ENCODE assay signal across 7 cellular contexts in the genomic region with DNA sequence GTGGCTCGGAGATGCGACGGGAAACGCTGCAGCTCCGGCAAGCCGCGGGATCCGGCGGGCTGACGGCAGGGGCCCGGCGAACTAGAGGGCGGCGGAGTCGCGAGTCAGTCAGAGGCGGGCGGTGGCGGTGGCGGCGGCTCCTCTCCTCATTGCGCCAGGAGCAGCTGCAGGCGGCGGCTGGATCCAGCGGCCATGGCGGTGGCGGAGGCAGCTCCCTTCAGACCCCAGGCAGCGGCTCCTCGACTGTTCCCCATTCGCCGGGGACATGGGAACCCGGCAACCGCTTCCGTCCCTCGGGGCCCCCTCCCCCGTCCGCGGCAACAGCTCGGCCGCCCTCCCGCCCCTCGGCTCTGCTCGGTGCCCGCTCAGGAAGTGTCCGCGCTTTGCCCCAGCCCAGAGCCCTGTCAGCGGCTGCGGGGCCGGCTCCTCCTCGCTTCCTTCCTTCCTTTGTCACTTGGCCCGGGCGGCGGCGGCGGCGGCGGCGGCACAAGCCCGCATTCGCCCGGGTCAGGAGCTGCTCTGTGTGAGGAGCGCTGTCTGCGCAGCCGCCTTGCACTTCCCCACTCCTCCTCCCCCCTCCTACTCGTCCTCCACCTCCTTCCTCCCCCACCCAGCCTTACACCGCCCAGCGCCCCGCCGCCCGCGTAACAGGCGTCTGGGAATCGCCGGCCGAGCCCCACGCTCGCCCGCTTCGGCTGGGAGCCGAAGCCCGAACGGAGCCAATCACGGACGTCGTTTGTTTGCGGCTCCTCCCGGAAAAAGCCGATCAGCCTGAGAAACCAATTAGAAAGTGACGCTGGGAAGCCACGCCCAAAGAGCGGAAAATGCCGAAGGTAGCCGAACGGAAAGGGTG. TPM values are rescaled to one million over a fixed set of nuclear protein-coding genes. Genes with fewer than 3 reads are reported as not detected.
A peak's percentile ranks its signal among the peaks of the same experiment; 100 is the strongest.
DNase-seq lines count a peak whose midpoint lies in the region; ATAC-seq, FAIRE-seq and TF ChIP-seq lines count a peak whose summit lies in the region.

A gene (minus strand): TSS at position 525 of the 853 bp plus-strand sequence. CDS start 1,013 bp downstream, outside the sequence.

- peak; percentile 85 for TF ChIP-seq POLR2A in GM18505 (IDR thresholded peaks at IDR 0.05; ENCODE audit: borderline replicate concordance, extremely low read depth, insufficient read depth, insufficient read length)

- peak within 1 kb of the TSS; percentile 99 to 100 for H3K27ac ChIP-seq in kidney (ENCODE audit: low read depth in 2 of 2, low read length in 2 of 2)

- H3K9ac ChIP-seq in kidney (ENCODE audit: low read length in 2 of 2), result peak within 1 kb of the TSS; percentile 85 to 98

- H3K36me3 ChIP-seq in kidney (ENCODE audit: control insufficient read depth in 1 of 2, insufficient read depth in 2 of 2, low read length in 2 of 2), result no peaks in the 10 kb centered on the region

- peaks cover 3 to 5% of the 10 kb centered on the region in 2 donors for H3K4me1 ChIP-seq in kidney (ENCODE audit: control insufficient read depth in 1 of 2, insufficient read depth in 1 of 2, low read depth in 1 of 2, low read length in 2 of 2)

- FAIRE-seq in kidney (lab: Jason Lieb, UNC), result no peak

- DNase-seq in NCI-H187 (lab: John Stamatoyannopoulos, UW), result peak; percentile 82 to 99
- DNase-seq in activated CD4-positive, CD25-positive, alpha-beta regulatory T cell (lab: John Stamatoyannopoulos, UW), result peak; percentile 67 to 99 (median 85)
- DNase-seq in cerebellar cortex (ENCODE audit: low spot score), result peak; percentile 76
- peak; percentile 100 for DNase-seq in kidney
- DNase-seq in stimulated activated CD4-positive, alpha-beta T cell treated with anti-CD3 and anti-CD28 coated beads, Interleukin-1b, Interleukin-23, amount 100 ng/mL, for 48 hours, result peak; percentile 78

- ATAC-seq in GM18505 (IDR thresholded peaks at IDR 0.05; ENCODE audit: unreplicated experiment) (peak; percentile 35), HG02759 (IDR thresholded peaks at IDR 0.05; ENCODE audit: unreplicated experiment) (peak; percentile 38)

- no peak for TF ChIP-seq CTCF in kidney (IDR thresholded peaks at IDR 0.05; ENCODE audit: borderline replicate concordance, extremely low read depth, insufficient read depth)

- no peaks in the 10 kb centered on the region for H3K9me3 ChIP-seq in kidney (ENCODE audit: control insufficient read depth in 1 of 2, low read length in 2 of 2)

- peak within 1 kb of the TSS; percentile 88 to 92 for H3K4me3 ChIP-seq in kidney (ENCODE audit: low read length in 2 of 2)

- intact Hi-C loops in kidney (cut with DNase I), result no loop called here

RNA-seq across cellular contexts. Expression of the gene that starts here (rescaled TPM):
- 52.1 TPM for total RNA-seq in kidney
- polyA plus RNA-seq in kidney (ENCODE audit: insufficient read depth, low read depth, low replicate concordance), result 6.4 TPM

Comparison
In these comparisons a context has a peak if more than half of its experiments do, and no peak if none do; other contexts are left out.
1. Peak in every context shown above with its lines: DNase-seq, ATAC-seq, H3K4me3 ChIP-seq and H3K27ac ChIP-seq.